Comparison of ENCODE assay signal across 1 cellular context in the genomic region with DNA sequence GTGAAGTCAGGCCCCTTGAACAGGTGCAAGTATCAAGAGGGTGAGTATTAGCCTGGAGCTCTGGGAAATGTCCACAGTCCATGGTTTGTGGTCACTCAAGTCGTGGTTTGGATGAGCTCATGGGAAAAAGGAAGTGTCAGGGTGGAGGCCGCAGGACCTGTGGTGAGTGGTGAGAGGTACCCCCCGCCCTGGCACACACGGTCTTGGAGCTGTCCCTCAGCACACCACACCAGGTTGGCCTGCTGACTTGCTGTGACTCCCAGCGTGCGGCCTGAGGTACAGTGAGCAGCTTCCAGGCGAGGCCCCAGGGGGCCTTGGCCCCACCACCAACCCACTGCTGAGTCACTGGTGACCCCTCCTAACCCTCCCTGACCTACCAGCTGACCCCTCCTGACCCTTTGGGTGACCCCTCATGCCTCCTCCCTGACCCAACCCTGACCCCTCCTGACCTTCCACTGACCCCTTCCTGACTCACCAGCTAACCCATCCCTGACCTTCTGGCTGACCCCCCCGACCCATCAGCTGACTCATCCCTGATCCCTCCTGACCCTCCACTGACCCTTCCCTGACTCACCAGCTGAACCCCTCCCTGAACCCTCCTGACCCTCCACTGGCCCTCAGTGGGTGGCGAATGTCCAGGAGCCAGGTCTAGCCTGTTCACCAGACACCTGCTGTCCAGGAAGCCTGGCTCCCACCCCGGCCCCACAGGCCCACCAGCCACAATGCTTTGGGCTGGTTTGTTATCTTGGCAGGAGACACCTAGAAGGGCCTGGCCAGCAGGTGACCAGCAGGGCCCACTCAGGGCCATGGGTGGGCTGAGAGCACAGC.
TF ChIP-seq lines count a peak whose summit lies in the region.

No MANE protein-coding gene starts in this region.

TF ChIP-seq in HCT116, 20 proteins besides CTCF, POLR2A, EP300 and RAD21:
- TF ChIP-seq, protein P1, sequence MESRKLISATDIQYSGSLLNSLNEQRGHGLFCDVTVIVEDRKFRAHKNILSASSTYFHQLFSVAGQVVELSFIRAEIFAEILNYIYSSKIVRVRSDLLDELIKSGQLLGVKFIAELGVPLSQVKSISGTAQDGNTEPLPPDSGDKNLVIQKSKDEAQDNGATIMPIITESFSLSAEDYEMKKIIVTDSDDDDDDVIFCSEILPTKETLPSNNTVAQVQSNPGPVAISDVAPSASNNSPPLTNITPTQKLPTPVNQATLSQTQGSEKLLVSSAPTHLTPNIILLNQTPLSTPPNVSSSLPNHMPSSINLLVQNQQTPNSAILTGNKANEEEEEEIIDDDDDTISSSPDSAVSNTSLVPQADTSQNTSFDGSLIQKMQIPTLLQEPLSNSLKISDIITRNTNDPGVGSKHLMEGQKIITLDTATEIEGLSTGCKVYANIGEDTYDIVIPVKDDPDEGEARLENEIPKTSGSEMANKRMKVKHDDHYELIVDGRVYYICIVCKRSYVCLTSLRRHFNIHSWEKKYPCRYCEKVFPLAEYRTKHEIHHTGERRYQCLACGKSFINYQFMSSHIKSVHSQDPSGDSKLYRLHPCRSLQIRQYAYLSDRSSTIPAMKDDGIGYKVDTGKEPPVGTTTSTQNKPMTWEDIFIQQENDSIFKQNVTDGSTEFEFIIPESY (IDR thresholded peaks at IDR 0.05; ENCODE audit: extremely low read depth, insufficient replicate concordance, low read length) = no peak
- peak; percentile 24; the same call in 1 of the 2 replicates for TF ChIP-seq SP1 (IDR thresholded peaks at IDR 0.05; ENCODE audit: low read depth)
TF ChIP-seq in HCT116: peak in this region for 1.
